ENCODE assay signal across 8 cellular contexts in the genomic region with DNA sequence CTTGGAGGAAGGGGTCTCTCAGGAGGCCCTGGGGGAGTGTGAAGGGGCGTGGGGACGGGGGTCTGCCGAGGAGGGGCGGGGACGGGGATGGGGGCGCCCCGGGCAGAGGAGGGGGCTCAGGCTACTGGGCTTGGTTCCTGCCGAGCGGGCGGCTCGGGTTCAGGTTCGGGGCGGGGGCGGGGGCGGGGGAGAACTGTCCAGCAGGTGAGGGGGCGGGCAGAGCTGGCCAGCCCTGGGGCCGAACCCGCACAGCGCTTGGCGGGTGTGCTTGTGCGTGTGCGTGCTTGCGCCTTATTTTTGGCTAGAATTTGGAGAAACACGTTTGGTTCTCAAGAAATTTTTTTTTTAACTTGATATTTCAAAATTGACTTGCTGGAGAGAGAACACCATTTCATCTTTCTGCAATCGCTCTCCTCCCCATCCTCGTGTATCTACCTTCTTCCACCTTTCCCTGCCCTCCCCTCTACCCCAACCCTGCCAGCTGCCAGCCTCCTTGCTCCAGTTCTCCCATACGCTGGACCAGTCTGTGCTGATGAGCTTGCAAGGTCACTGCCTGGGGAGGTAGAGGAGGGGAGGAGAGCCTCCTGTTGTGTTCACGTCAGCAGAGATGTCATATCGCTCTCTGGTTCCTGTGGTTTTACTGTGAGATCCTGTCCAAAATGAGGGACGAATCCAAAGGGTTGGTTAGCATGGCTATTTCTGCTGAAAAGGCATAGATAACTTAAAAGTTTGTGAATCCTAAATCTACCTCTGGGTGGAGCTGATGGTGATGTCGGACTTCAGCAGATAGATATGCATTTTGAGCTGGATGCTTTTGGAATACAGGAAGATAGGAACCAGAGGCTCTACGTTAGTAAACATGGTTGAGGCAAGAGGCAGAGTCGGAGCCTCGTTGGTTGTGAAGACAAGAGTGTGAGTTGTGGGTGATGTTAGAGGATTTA. TPM values are rescaled to one million over a fixed set of nuclear protein-coding genes. Genes with fewer than 3 reads are reported as not detected.
DNase-seq lines count a peak whose midpoint lies in the region; ATAC-seq and TF ChIP-seq lines count a peak whose summit lies in the region.

No MANE protein-coding gene starts in this region.

- H3K27me3 ChIP-seq in fibroblast of lung (ENCODE audit: control insufficient read depth, insufficient read depth, low read length) = no peaks in the 10 kb centered on the region

- peak overlapping the region; percentile 88 for H3K9ac ChIP-seq in fibroblast of lung (ENCODE audit: insufficient read depth, low read length)

- H4K20me1 ChIP-seq in fibroblast of lung (ENCODE audit: control insufficient read depth, extremely low read depth, insufficient read depth, low read length) = no peaks in the 10 kb centered on the region

- no peaks in the 10 kb centered on the region for H3K9me3 ChIP-seq in fibroblast of lung (ENCODE audit: control insufficient read depth, insufficient read depth, low read depth, low read length)

- H3K36me3 Mint-ChIP-seq in nephron (ENCODE audit: low read depth) = peaks cover 11% of the 10 kb centered on the region

- H3K27ac ChIP-seq in fibroblast of lung (ENCODE audit: insufficient read depth, low read length) = peak overlapping the region; percentile 35

- peak overlapping the region; percentile 43 to 76 (median 66) for H3K4me3 ChIP-seq in fibroblast of lung (replicated peaks in 1 of 4; ENCODE audit: control extremely low read depth in 1 of 4, insufficient read depth in 1 of 4, low read depth in 3 of 4, low read length in 4 of 4)

- TF ChIP-seq CTCF in fibroblast of lung (conservative IDR thresholded peaks at IDR 0.05 in 1 of 2, IDR thresholded peaks at IDR 0.05 in 1 of 2; ENCODE audit: low read depth in 1 of 2, low read length in 2 of 2) (no peak), nephron (IDR thresholded peaks at IDR 0.05; ENCODE audit: unreplicated experiment in 3 of 3) (no peak)

- no peak for ATAC-seq in GM18502 (IDR thresholded peaks at IDR 0.05; ENCODE audit: poor library complexity, unreplicated experiment)

- H3K4me2 ChIP-seq in fibroblast of lung (ENCODE audit: extremely low read depth, insufficient read depth, low read length) = peak overlapping the region; percentile 82

- peak; percentile 27 for DNase-seq in activated naive CD4-positive, alpha-beta T cell treated with Interleukin-2 at 50 U/mL for 16 hours
- no peak for DNase-seq in activated naive CD4-positive, alpha-beta T cell (lab: John Stamatoyannopoulos, UW)
- peak; percentile 4 for DNase-seq in NCI-H345 treated with DMSO at 0.1 percent for 48 hours (lab: John Stamatoyannopoulos, UW; ENCODE audit: unreplicated experiment)
- DNase-seq in activated CD8-positive, alpha-beta memory T cell treated with anti-CD3 and anti-CD28 coated beads, Interleukin-2, amount 50 U/mL, for 4 hours = peak; percentile 20
- peak; percentile 58 to 64 for DNase-seq in fibroblast of lung (ENCODE audit: low read depth in 2 of 2)
- no peak for DNase-seq in NCI-H446 treated with DMSO at 0.1 percent for 48 hours (lab: John Stamatoyannopoulos, UW)

- no peaks in the 10 kb centered on the region for H3K9me3 Mint-ChIP-seq in nephron

- H3K27ac Mint-ChIP-seq in nephron = peak overlapping the region; percentile 64 to 91 (median 82)

- peaks cover 25% of the 10 kb centered on the region for H3K79me2 ChIP-seq in fibroblast of lung (ENCODE audit: control insufficient read depth, insufficient read depth, low read length)

- peak overlapping the region; percentile 82 to 91 (median 88) for H3K4me3 Mint-ChIP-seq in nephron

- no peak overlapping the region for H2AFZ ChIP-seq in fibroblast of lung (ENCODE audit: low read length)

- H3K36me3 ChIP-seq in fibroblast of lung (ENCODE audit: control insufficient read depth, insufficient read depth, low read length) = peaks cover 4% of the 10 kb centered on the region

- peaks cover 13% of the 10 kb centered on the region for H3K4me1 ChIP-seq in fibroblast of lung (ENCODE audit: control insufficient read depth, extremely low read depth, insufficient read depth, low read length)

- no peaks in the 10 kb centered on the region for H3K27me3 Mint-ChIP-seq in nephron (ENCODE audit: low read depth)

- H3K4me1 Mint-ChIP-seq in nephron = peaks cover 44% of the 10 kb centered on the region

RNA-seq across cellular contexts. Expression of gene MADD, which starts 0.7 kb away (rescaled TPM):
- total RNA-seq in fibroblast of lung = 11.8 and 15.4 TPM in 2 replicates
- 7.0 and 9.1 TPM in 2 replicates for polyA plus RNA-seq in fibroblast of lung
- 13.4 and 14.1 TPM in 2 replicates for polyA plus RNA-seq in fibroblast of lung (2012)
- polyA minus RNA-seq in fibroblast of lung (ENCODE audit: low replicate concordance) = 144 and 301 TPM in 2 replicates

RNA-seq across cellular contexts. Expression of gene NR1H3, which starts 12.8 kb away (rescaled TPM):
- 55.5 and 56.3 TPM in 2 replicates for total RNA-seq in fibroblast of lung
- 16.9 and 21.3 TPM in 2 replicates for polyA plus RNA-seq in fibroblast of lung
- 22.8 and 29.0 TPM in 2 replicates for polyA plus RNA-seq in fibroblast of lung (2012)
- polyA minus RNA-seq in fibroblast of lung (ENCODE audit: low replicate concordance) = 34.5 and 95.8 TPM in 2 replicates

RNA-seq across cellular contexts. Expression of gene ACP2, which starts 22.0 kb away (rescaled TPM):
- 16.2 and 23.9 TPM in 2 replicates for total RNA-seq in fibroblast of lung
- 18.9 and 25.6 TPM in 2 replicates for polyA plus RNA-seq in fibroblast of lung
- polyA plus RNA-seq in fibroblast of lung (2012) = 26.8 and 33.2 TPM in 2 replicates
- 87.1 and 94.1 TPM in 2 replicates for polyA minus RNA-seq in fibroblast of lung (ENCODE audit: low replicate concordance)

RNA-seq across cellular contexts. Expression of gene DDB2, which starts 55.8 kb away (rescaled TPM):
- 53.4 and 70.0 TPM in 2 replicates for total RNA-seq in fibroblast of lung
- 21.2 and 45.4 TPM in 2 replicates for polyA plus RNA-seq in fibroblast of lung
- polyA plus RNA-seq in fibroblast of lung (2012) = 20.2 and 43.1 TPM in 2 replicates
- 8.8 and 32.4 TPM in 2 replicates for polyA minus RNA-seq in fibroblast of lung (ENCODE audit: low replicate concordance)

Comparison
In these comparisons a context has a peak if more than half of its experiments do, and no peak if none do; other contexts are left out.
1. DNase-seq: peak in activated naive CD4-positive, alpha-beta T cell treated with Interleukin-2 at 50 U/mL for 16 hours (single experiment), NCI-H345 treated with DMSO at 0.1 percent for 48 hours (single experiment), activated CD8-positive, alpha-beta memory T cell treated with anti-CD3 and anti-CD28 coated beads, Interleukin-2, amount 50 U/mL, for 4 hours (single experiment) and fibroblast of lung (2 of 2); none in activated naive CD4-positive, alpha-beta T cell (0 of 4) and NCI-H446 treated with DMSO at 0.1 percent for 48 hours (single experiment).